In genomic region chr1:7704214-7705047, GRCh38 we compare ENCODE assay signal across 8 cellular contexts.
A peak's percentile ranks its signal among the peaks of the same experiment; 100 is the strongest.
DNase-seq lines count a peak whose midpoint lies in the region; ATAC-seq, FAIRE-seq and TF ChIP-seq lines count a peak whose summit lies in the region.

No MANE protein-coding gene starts in this region.

- intact Hi-C loops in stomach (cut with DNase I; ENCODE audit: low total_unique reads) = no loop called here

- peak; percentile 84 to 92 (median 88) for DNase-seq in CD8-positive, alpha-beta memory T cell
- DNase-seq in HTR-8/SVneo (ENCODE audit: insufficient read length, low spot score) = peak; percentile 89
- peak; percentile 78 for DNase-seq in RCC 7860 (ENCODE audit: low spot score)
- peak; percentile 97 for DNase-seq in activated effector memory CD4-positive, alpha-beta T cell treated with anti-CD3 and anti-CD28 coated beads, Interleukin-2, amount 50 U/mL, for 16 hours
- DNase-seq in fibroblast of villous mesenchyme (ENCODE audit: low read depth) = peak; percentile 86
- DNase-seq in nucleus accumbens (lab: John Stamatoyannopoulos, UW) = peak in 55 of 56 donors; percentile 67 to 97 (median 90)
- DNase-seq in stomach = peak; percentile 97

- FAIRE-seq in HTR-8/SVneo (lab: Jason Lieb, UNC) = peak; percentile 97
- FAIRE-seq in RCC 7860 (lab: Jason Lieb, UNC) = no peak

- CTCF ChIA-PET in CD8-positive, alpha-beta memory T cell (lab: Charles Lee) = interaction anchor here (1.1 to 2.2 kb wide), 2 partner anchors 32 to 36 kb away, joined by 3 to 7 read pairs; no protein-coding TSS in a partner anchor

- H3K27ac ChIP-seq in CD8-positive, alpha-beta memory T cell (ENCODE audit: low read depth, low read length) = no peak overlapping the region
- H3K27ac ChIP-seq in stomach = peak overlapping the region in 4 of 5 donors; percentile 71 to 92 (median 84)

- H3K9me3 ChIP-seq in CD8-positive, alpha-beta memory T cell (ENCODE audit: low read length) = no peaks in the 10 kb centered on the region
- no peaks in the 10 kb centered on the region for H3K9me3 ChIP-seq in stomach

- no peak for TF ChIP-seq EP300 in stomach (IDR thresholded peaks at IDR 0.05)

- peak overlapping the region; percentile 59 to 90 (median 85) for H3K4me3 Mint-ChIP-seq in CD8-positive, alpha-beta memory T cell

- H3K4me1 ChIP-seq in CD8-positive, alpha-beta memory T cell (ENCODE audit: insufficient read depth, low read length) = peaks cover 7% of the 10 kb centered on the region
- peaks cover 3 to 31% (median 28%) of the 10 kb centered on the region in 4 donors for H3K4me1 ChIP-seq in stomach

- POLR2A ChIA-PET in CD8-positive, alpha-beta memory T cell (lab: Charles Lee) = interaction anchor here (0.5 to 1.8 kb wide), 6 partner anchors 23 to 459 kb away, joined by 3 to 8 read pairs (median 5); no protein-coding TSS in a partner anchor

- peaks cover 35% of the 10 kb centered on the region for H3K27me3 ChIP-seq in CD8-positive, alpha-beta memory T cell (ENCODE audit: insufficient read depth, low read length, poor library complexity, severe bottlenecking)
- H3K27me3 ChIP-seq in stomach = peaks cover 0 to 60% (median 14%) of the 10 kb centered on the region in 3 donors

- no peaks in the 10 kb centered on the region for H3K36me3 Mint-ChIP-seq in CD8-positive, alpha-beta memory T cell

- peaks cover 13 to 33% (median 13%) of the 10 kb centered on the region in 3 donors for H3K4me1 Mint-ChIP-seq in CD8-positive, alpha-beta memory T cell

- TF ChIP-seq CTCF in fibroblast of villous mesenchyme (IDR thresholded peaks at IDR 0.05; ENCODE audit: insufficient read depth, low read depth, low read length) = no peak
- no peak for TF ChIP-seq CTCF in stomach (IDR thresholded peaks at IDR 0.05)

- H3K27ac Mint-ChIP-seq in CD8-positive, alpha-beta memory T cell = peak overlapping the region in 2 of 8 donors; percentile 86 to 92

- no peaks in the 10 kb centered on the region for H3K36me3 ChIP-seq in CD8-positive, alpha-beta memory T cell (ENCODE audit: insufficient read depth, low read length)
- no peaks in the 10 kb centered on the region for H3K36me3 ChIP-seq in stomach

- no peak overlapping the region for H3K4me3 ChIP-seq in CD8-positive, alpha-beta memory T cell (ENCODE audit: low read length)
- H3K4me3 ChIP-seq in fibroblast of villous mesenchyme (ENCODE audit: low read depth, low read length) = peak overlapping the region; percentile 44
- H3K4me3 ChIP-seq in stomach = peak overlapping the region; percentile 51 to 58 (median 53)

- 2 to 13% (median 3%) methylated on average over 3 to 150 of the region's 151 CpGs for WGBS in stomach, 5 donors

- TF ChIP-seq POLR2A in stomach (IDR thresholded peaks at IDR 0.05) = no peak

- no peaks in the 10 kb centered on the region for H3K9me3 Mint-ChIP-seq in CD8-positive, alpha-beta memory T cell

- H3K27me3 Mint-ChIP-seq in CD8-positive, alpha-beta memory T cell = peaks cover 33 to 54% of the 10 kb centered on the region in 2 donors

- ATAC-seq in GM21381 (IDR thresholded peaks at IDR 0.05; ENCODE audit: unreplicated experiment) = peak; percentile 100
